13 cellular contexts compared by ENCODE assay signal in genomic region chr5:83632874-83633273, GRCh38.
A peak's percentile ranks its signal among the peaks of the same experiment; 100 is the strongest.
DNase-seq lines count a peak whose midpoint lies in the region; ATAC-seq, FAIRE-seq and TF ChIP-seq lines count a peak whose summit lies in the region.
"Had no signal": no experiment of that assay in that cellular context is flagged by ENCODE, and none has a peak within 500 bp of the region (broad histone marks: within the 10 kb centered on the region; RNA-seq: fewer than 3 reads in every experiment).

No MANE protein-coding gene starts in this region.

- no peak overlapping the region for H3K18ac ChIP-seq in trophoblast cell (ENCODE audit: low read length)

- no peaks in the 10 kb centered on the region for H3K27me3 ChIP-seq in trophoblast cell (ENCODE audit: insufficient read depth, low read length)

- no peak overlapping the region for H3K27ac ChIP-seq in trophoblast cell (ENCODE audit: low read depth, low read length)
- H3K27ac ChIP-seq: HL-60 had no signal

- H2BK12ac ChIP-seq in trophoblast cell (ENCODE audit: low read length) = no peak overlapping the region

- no peak overlapping the region for H3K23ac ChIP-seq in trophoblast cell (ENCODE audit: low read length)

- H3K14ac ChIP-seq in trophoblast cell (ENCODE audit: low read length) = no peak overlapping the region

- H2AK5ac ChIP-seq in trophoblast cell (ENCODE audit: low read length) = no peak overlapping the region

- H3K79me1 ChIP-seq in trophoblast cell (ENCODE audit: low read length) = no peaks in the 10 kb centered on the region

- H3K4ac ChIP-seq in trophoblast cell (ENCODE audit: low read depth, low read length) = no peak overlapping the region

- H2BK5ac ChIP-seq in trophoblast cell (ENCODE audit: low read depth, low read length, poor library complexity) = no peak overlapping the region

- H3K36me3 ChIP-seq in trophoblast cell (ENCODE audit: control insufficient read depth in 1 of 2, insufficient read depth in 2 of 2, low read length in 2 of 2) = no peaks in the 10 kb centered on the region

- no peak overlapping the region for H3K4me2 ChIP-seq in trophoblast cell (ENCODE audit: low read length)

- H2AFZ ChIP-seq in trophoblast cell (ENCODE audit: insufficient read depth, low read length, poor library complexity) = no peak overlapping the region

- H3K9me3 ChIP-seq in trophoblast cell (ENCODE audit: insufficient read depth, low read depth, low read length) = no peaks in the 10 kb centered on the region

- H4K12ac ChIP-seq in trophoblast cell (ENCODE audit: low read depth, low read length) = no peak overlapping the region

- no peak overlapping the region for H3K9ac ChIP-seq in trophoblast cell (ENCODE audit: low read length)

- ATAC-seq in Right ventricle myocardium superior (ENCODE audit: poor library complexity) = no peak
- ATAC-seq: stimulated activated memory B cell treated with anti-CD40 and anti-IgM and Interleukin-4, amounts not matched to agents 10 μg/mL and 1 μg/mL and 100 μg/mL, for 72 hours; T-cell had no signal

- FAIRE-seq in H54 (lab: Jason Lieb, UNC) = peak; percentile 86

- no peak overlapping the region for H3K4me3 ChIP-seq in fibroblast of pulmonary artery (replicated peaks; ENCODE audit: low read depth, low read length)
- H3K4me3 ChIP-seq in trophoblast cell (ENCODE audit: low read depth, low read length) = no peak overlapping the region

- H3K79me2 ChIP-seq in trophoblast cell (ENCODE audit: control insufficient read depth, insufficient read depth, low read length, poor library complexity) = no peaks in the 10 kb centered on the region

- H3K4me1 ChIP-seq in trophoblast cell (ENCODE audit: control insufficient read depth in 1 of 2, insufficient read depth in 2 of 2, low read length in 2 of 2) = peaks cover 0 to 2% of the 10 kb centered on the region in 2 experiments

- intact Hi-C loops in Right ventricle myocardium superior (cut with DNase I) = no loop called here

- no peak overlapping the region for H2BK120ac ChIP-seq in trophoblast cell (ENCODE audit: insufficient read depth, low read length, poor library complexity)

- peak; percentile 17 for DNase-seq in H54 (ENCODE audit: insufficient read length, low spot score)
- peak; percentile 39 to 86 for DNase-seq in SW 1271 (lab: John Stamatoyannopoulos, UW)
- DNase-seq in fibroblast of pulmonary artery (ENCODE audit: low read depth) = peak; percentile 65
- peak; percentile 23 to 31 for DNase-seq in trophoblast cell
- DNase-seq in ureter (ENCODE audit: low spot score) = no peak
- DNase-seq in HuH-7 (ENCODE audit: low spot score) = no peak
- no peak for DNase-seq in Right ventricle myocardium superior
- DNase-seq in DMS153 (lab: John Stamatoyannopoulos, UW) = no peak
- DNase-seq: activated CD4-positive, alpha-beta T cell treated with anti-CD3 and anti-CD28 coated beads, Interleukin-2, amount 50 U/mL, for 4 hours; activated effector memory CD4-positive, alpha-beta T cell treated with anti-CD3 and anti-CD28 coated beads, Interleukin-2, amount 50 U/mL, for 16 hours; T-cell had no signal

- no peak overlapping the region for H4K91ac ChIP-seq in trophoblast cell (ENCODE audit: low read depth, low read length)

- TF ChIP-seq CTCF in fibroblast of pulmonary artery (IDR thresholded peaks at IDR 0.05; ENCODE audit: low read length, missing control alignments) = no peak

- H4K8ac ChIP-seq in trophoblast cell (ENCODE audit: low read depth, low read length) = no peak overlapping the region

- no peak for TF ChIP-seq POLR2A in H54 (IDR thresholded peaks at IDR 0.05; ENCODE audit: low read depth, low read length)

- no CpG with 5 or more reads among the region's 4 CpGs for WGBS in trophoblast cell (ENCODE audit: extremely low coverage, insufficient coverage, insufficient read length)

Comparison
In these comparisons a context has a peak if more than half of its experiments do, and no peak if none do; other contexts are left out.
1. DNase-seq: peak in H54 (single experiment), SW 1271 (2 of 2), fibroblast of pulmonary artery (single experiment) and trophoblast cell (2 of 2); none in ureter (single experiment), HuH-7 (single experiment), Right ventricle myocardium superior (single experiment) and DMS153 (single experiment).